ENCODE assay signal across 8 cellular contexts in genomic region chr3:11581237-11582122, GRCh38.
DNase-seq lines count a peak whose midpoint lies in the region; ATAC-seq and TF ChIP-seq lines count a peak whose summit lies in the region.

No MANE protein-coding gene starts in this region.

- no peaks in the 10 kb centered on the region for H3K9me3 ChIP-seq in mesodermal cell (ENCODE audit: control insufficient read depth, low read length)
- no peaks in the 10 kb centered on the region for H3K9me3 ChIP-seq in transverse colon

- H3K36me3 ChIP-seq in mesodermal cell (ENCODE audit: control insufficient read depth, insufficient read depth, low read length) (peaks cover 34% of the 10 kb centered on the region), transverse colon (peaks cover 0 to 6% (median 0%) of the 10 kb centered on the region in 4 donors)

- peak overlapping the region; percentile 38 for H3K27ac Mint-ChIP-seq in activated CD8-positive, alpha-beta T cell treated with anti-CD3 and anti-CD28 coated beads for 36 hours
- no peak overlapping the region for H3K27ac Mint-ChIP-seq in activated CD8-positive, alpha-beta T cell treated with anti-CD3 and anti-CD28 coated beads, Interleukin-2, amount 10 ng/mL, durations not matched to agents 7 days and 5 days

- H3K9me3 Mint-ChIP-seq in activated CD8-positive, alpha-beta T cell treated with anti-CD3 and anti-CD28 coated beads for 36 hours = no peaks in the 10 kb centered on the region
- H3K9me3 Mint-ChIP-seq in activated CD8-positive, alpha-beta T cell treated with anti-CD3 and anti-CD28 coated beads, Interleukin-2, amount 10 ng/mL, durations not matched to agents 7 days and 5 days (ENCODE audit: insufficient read depth) = no peaks in the 10 kb centered on the region

- CTCF ChIA-PET in activated CD8-positive, alpha-beta T cell treated with anti-CD3 and anti-CD28 coated beads for 36 hours (lab: Charles Lee) = interaction anchor here (0.8 to 1.2 kb wide), 2 partner anchors 9 to 63 kb away, joined by 3 read pairs; no protein-coding TSS in a partner anchor
- CTCF ChIA-PET in activated CD8-positive, alpha-beta T cell treated with anti-CD3 and anti-CD28 coated beads, Interleukin-2, amount 10 ng/mL, durations not matched to agents 7 days and 5 days (lab: Charles Lee) = no interaction called here

- ATAC-seq in activated CD8-positive, alpha-beta T cell treated with anti-CD3 and anti-CD28 coated beads for 36 hours = no peak
- ATAC-seq in activated CD8-positive, alpha-beta T cell treated with anti-CD3 and anti-CD28 coated beads, Interleukin-2, amount 10 ng/mL, durations not matched to agents 7 days and 5 days = no peak

- no peak for TF ChIP-seq CTCF in activated CD8-positive, alpha-beta T cell treated with anti-CD3 and anti-CD28 coated beads for 36 hours (IDR thresholded peaks at IDR 0.05)
- TF ChIP-seq CTCF in dorsolateral prefrontal cortex (IDR thresholded peaks at IDR 0.05 in 54 of 56, conservative IDR thresholded peaks at IDR 0.05 in 2 of 56; ENCODE audit: low read depth in 1 of 56, partially characterized antibody in 56 of 56) (no peak), transverse colon (IDR thresholded peaks at IDR 0.05) (no peak)

- H3K27me3 ChIP-seq in dorsolateral prefrontal cortex = no peaks in the 10 kb centered on the region
- H3K27me3 ChIP-seq in transverse colon = no peaks in the 10 kb centered on the region

- intact Hi-C loops in activated CD8-positive, alpha-beta T cell treated with anti-CD3 and anti-CD28 coated beads for 36 hours (cut with micrococcal nuclease) = loop anchor here (10.0 kb wide), 1 partner anchor 53 kb away; no protein-coding TSS in a partner anchor
- intact Hi-C loops in dorsolateral prefrontal cortex (cut with DNase I) (loop anchor here in 1 of 2 donors (1.0 kb wide), 1 partner anchor 10 kb away; no protein-coding TSS in a partner anchor), transverse colon (cut with DNase I; ENCODE audit: low total_unique reads) (loop anchor here (10.0 kb wide), 1 partner anchor 63 kb away; the partner anchor contains the start of gene VGLL4)

- POLR2A ChIA-PET in activated CD8-positive, alpha-beta T cell treated with anti-CD3 and anti-CD28 coated beads for 36 hours (lab: Charles Lee) = no interaction called here
- POLR2A ChIA-PET in activated CD8-positive, alpha-beta T cell treated with anti-CD3 and anti-CD28 coated beads, Interleukin-2, amount 10 ng/mL, durations not matched to agents 7 days and 5 days (lab: Charles Lee) = no interaction called here

- H3K4me1 Mint-ChIP-seq in activated CD8-positive, alpha-beta T cell treated with anti-CD3 and anti-CD28 coated beads for 36 hours (ENCODE audit: low read depth) = peaks cover 69% of the 10 kb centered on the region
- H3K4me1 Mint-ChIP-seq in activated CD8-positive, alpha-beta T cell treated with anti-CD3 and anti-CD28 coated beads, Interleukin-2, amount 10 ng/mL, durations not matched to agents 7 days and 5 days (ENCODE audit: low read depth) = peaks cover 21% of the 10 kb centered on the region

- no peaks in the 10 kb centered on the region for H3K27me3 Mint-ChIP-seq in activated CD8-positive, alpha-beta T cell treated with anti-CD3 and anti-CD28 coated beads for 36 hours
- no peaks in the 10 kb centered on the region for H3K27me3 Mint-ChIP-seq in activated CD8-positive, alpha-beta T cell treated with anti-CD3 and anti-CD28 coated beads, Interleukin-2, amount 10 ng/mL, durations not matched to agents 7 days and 5 days (ENCODE audit: low read depth)

- no peak for TF ChIP-seq POLR2A in transverse colon (IDR thresholded peaks at IDR 0.05)

- peak overlapping the region; percentile 52 for H3K4me3 Mint-ChIP-seq in activated CD8-positive, alpha-beta T cell treated with anti-CD3 and anti-CD28 coated beads for 36 hours
- H3K4me3 Mint-ChIP-seq in activated CD8-positive, alpha-beta T cell treated with anti-CD3 and anti-CD28 coated beads, Interleukin-2, amount 10 ng/mL, durations not matched to agents 7 days and 5 days = no peak overlapping the region

- H3K4me3 ChIP-seq in dorsolateral prefrontal cortex = peak overlapping the region; percentile 24 to 73 (median 55)
- H3K4me3 ChIP-seq in mesodermal cell (ENCODE audit: extremely low read depth, insufficient read depth, low read length, poor library complexity, severe bottlenecking) = peak overlapping the region; percentile 6
- peak overlapping the region in 3 of 4 donors; percentile 6 to 36 (median 6) for H3K4me3 ChIP-seq in transverse colon

- DNase-seq in activated CD8-positive, alpha-beta T cell treated with anti-CD3 and anti-CD28 coated beads for 36 hours = no peak
- no peak for DNase-seq in activated CD8-positive, alpha-beta T cell treated with anti-CD3 and anti-CD28 coated beads, Interleukin-2, amount 10 ng/mL, durations not matched to agents 7 days and 5 days
- DNase-seq in dorsolateral prefrontal cortex (peak in 1 of 10 donors; percentile 40), transverse colon (no peak), KG1 (lab: John Stamatoyannopoulos, UW) (no peak), DMS 273 (lab: John Stamatoyannopoulos, UW; ENCODE audit: unreplicated experiment) (no peak)
- DNase-seq in activated CD8-positive, alpha-beta memory T cell treated with anti-CD3 and anti-CD28 coated beads, Interleukin-2, amount 50 U/mL, for 4 hours = no peak

- TF ChIP-seq EP300 in transverse colon (IDR thresholded peaks at IDR 0.05; ENCODE audit: low read depth) = no peak

- peaks cover 15% of the 10 kb centered on the region for H3K36me3 Mint-ChIP-seq in activated CD8-positive, alpha-beta T cell treated with anti-CD3 and anti-CD28 coated beads for 36 hours (ENCODE audit: low read depth)
- peaks cover 7% of the 10 kb centered on the region for H3K36me3 Mint-ChIP-seq in activated CD8-positive, alpha-beta T cell treated with anti-CD3 and anti-CD28 coated beads, Interleukin-2, amount 10 ng/mL, durations not matched to agents 7 days and 5 days (ENCODE audit: low read depth)

- H3K4me1 ChIP-seq in mesodermal cell (ENCODE audit: control insufficient read depth, insufficient read depth, low read length, poor library complexity, severe bottlenecking) (peaks cover 30% of the 10 kb centered on the region), transverse colon (peaks cover 25 to 46% (median 33%) of the 10 kb centered on the region in 4 donors)

- 75 to 87% methylated on average over 7 to 9 of the region's 15 CpGs for WGBS in mesodermal cell (ENCODE audit: insufficient coverage in 2 of 2), 2 experiments
- WGBS in transverse colon (ENCODE audit: low coverage in 1 of 2), 2 donors = 48 to 49% methylated on average over 7 to 15 of the region's 15 CpGs

- in situ Hi-C loops in transverse colon (cut with MboI; ENCODE audit: low pct_ligation_motif_present in 1 of 4, low pct_unique_long_range_greater_than_20kb in 1 of 4, low sequenced_read_pairs in 3 of 4) = no loop called here

- H3K27ac ChIP-seq in dorsolateral prefrontal cortex (peak overlapping the region; percentile 54 to 97 (median 90)), mesodermal cell (ENCODE audit: low read depth, low read length, severe bottlenecking) (peak overlapping the region; percentile 83), transverse colon (peak overlapping the region; percentile 67 to 86 (median 80))
